Comparison of ENCODE assay signal across 19 cellular contexts in the genomic region with DNA sequence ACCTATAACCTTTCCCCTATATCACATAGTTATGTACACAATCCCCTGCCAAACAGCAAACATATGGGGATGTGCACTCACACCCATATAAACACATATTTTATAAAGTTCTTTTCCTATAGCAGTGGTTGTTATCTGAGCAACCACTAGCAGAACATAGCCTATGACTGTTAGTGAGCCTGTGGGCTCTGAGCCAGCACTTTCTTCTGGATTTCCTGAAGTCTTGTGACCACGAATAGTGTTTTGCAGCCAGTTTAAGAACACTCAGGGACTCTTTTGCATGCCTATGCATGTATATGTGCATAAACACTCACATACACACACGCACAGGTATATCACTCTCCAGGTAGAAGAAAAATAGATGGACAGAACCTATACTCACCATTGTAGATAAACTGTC. TPM values are rescaled to one million over a fixed set of nuclear protein-coding genes. Genes with fewer than 3 reads are reported as not detected.
A peak's percentile ranks its signal among the peaks of the same experiment; 100 is the strongest.
DNase-seq lines count a peak whose midpoint lies in the region; ATAC-seq and TF ChIP-seq lines count a peak whose summit lies in the region.
"Had no signal": no experiment of that assay in that cellular context is flagged by ENCODE, and none has a peak within 500 bp of the region (broad histone marks: within the 10 kb centered on the region; RNA-seq: fewer than 3 reads in every experiment).

No MANE protein-coding gene starts in this region.

- H3K4me3 ChIP-seq in fibroblast of pulmonary artery (replicated peaks; ENCODE audit: low read depth, low read length): no peak overlapping the region
- no peak overlapping the region for H3K4me3 ChIP-seq in SK-N-SH (ENCODE audit: low read depth in 2 of 2, low read length in 1 of 2)
- H3K4me3 ChIP-seq: psoas muscle had no signal

- peaks cover 37% of the 10 kb centered on the region; the same call in 1 of the 2 replicates for H3K27me3 ChIP-seq in SK-N-SH (ENCODE audit: insufficient read depth)

- H3K27ac Mint-ChIP-seq in stimulated activated naive CD8-positive, alpha-beta T cell treated with anti-CD3 and anti-CD28 coated beads, Interleukin-15, Interleukin-2, amounts not matched to agents 100 ng/mL and 50 ng/mL, for 24 hours: peak overlapping the region; percentile 47
- H3K27ac Mint-ChIP-seq in activated T-cell treated with anti-CD3 and anti-CD28 coated beads, Interleukin-2, amount 50 U/mL, for 72 hours: peak overlapping the region; percentile 88
- H3K27ac Mint-ChIP-seq: activated B cell treated with CpG ODN at 0.5 μM for 24 hours; dendritic cell treated with granulocyte-macrophage colony-stimulating factor and Interleukin-4, amounts not matched to agents 40 ng/mL and 50 ng/mL, for 4 days had no signal

- ATAC-seq in stimulated activated naive CD8-positive, alpha-beta T cell treated with anti-CD3 and anti-CD28 coated beads, Interleukin-15, Interleukin-2, amounts not matched to agents 100 U/mL and 50 U/mL, for 24 hours: no peak
- ATAC-seq in activated T-cell treated with anti-CD3 and anti-CD28 coated beads, Interleukin-2, amount 50 U/mL, for 72 hours (replicated peaks in 1 of 2): peak in 1 of 2 donors; percentile 43
- no peak for ATAC-seq in HG02852 (IDR thresholded peaks at IDR 0.05; ENCODE audit: unreplicated experiment)
- no peak for ATAC-seq in left cardiac atrium
- ATAC-seq in HG02973 (IDR thresholded peaks at IDR 0.05; ENCODE audit: unreplicated experiment): no peak
- ATAC-seq: psoas muscle had no signal

- TF ChIP-seq EP300 in SK-N-SH (IDR thresholded peaks at IDR 0.05; ENCODE audit: borderline replicate concordance in 1 of 2, low read depth in 1 of 2, low read length in 1 of 2): no peak

- TF ChIP-seq CTCF in fibroblast of pulmonary artery (IDR thresholded peaks at IDR 0.05; ENCODE audit: low read length, missing control alignments) (no peak), SK-N-SH (IDR thresholded peaks at IDR 0.05) (no peak)

- H3K9me3 ChIP-seq in SK-N-SH: no peaks in the 10 kb centered on the region
- H3K9me3 ChIP-seq: psoas muscle had no signal

- no peak overlapping the region for H3K9ac ChIP-seq in SK-N-SH

- DNase-seq in stimulated activated naive CD8-positive, alpha-beta T cell treated with anti-CD3 and anti-CD28 coated beads, Interleukin-15, Interleukin-2, amounts not matched to agents 100 U/mL and 50 U/mL, for 24 hours: no peak
- DNase-seq in activated T-cell treated with anti-CD3 and anti-CD28 coated beads, Interleukin-2, amount 50 U/mL, for 72 hours: no peak
- DNase-seq in fibroblast of pulmonary artery (ENCODE audit: low read depth) (peak; percentile 21), left cardiac atrium (no peak), SK-N-SH (no peak)
- DNase-seq: activated B cell treated with CpG ODN at 0.5 μM for 24 hours; EL; foreskin fibroblast; Karpas-422; NCI-H1930; NCI-H82; psoas muscle; SHP77 treated with DMSO at 0.1 percent for 48 hours; stimulated activated CD4-positive, alpha-beta T cell treated with anti-CD3 and anti-CD28 coated beads, Interleukin-1b, Interleukin-23, amount 100 ng/mL, for 48 hours had no signal

- no peak overlapping the region for H3K27ac ChIP-seq in SK-N-SH (ENCODE audit: low read depth in 2 of 2, low read length in 1 of 2)
- H3K27ac ChIP-seq: psoas muscle had no signal

- H3F3A ChIP-seq in SK-N-SH (replicated peaks; ENCODE audit: insufficient read depth): no peaks in the 10 kb centered on the region

- peaks cover 83% of the 10 kb centered on the region for H3K36me3 Mint-ChIP-seq in stimulated activated naive CD8-positive, alpha-beta T cell treated with anti-CD3 and anti-CD28 coated beads, Interleukin-15, Interleukin-2, amounts not matched to agents 100 ng/mL and 50 ng/mL, for 24 hours (ENCODE audit: low read depth)
- peaks cover 9 to 59% of the 10 kb centered on the region in 2 donors for H3K36me3 Mint-ChIP-seq in activated T-cell treated with anti-CD3 and anti-CD28 coated beads, Interleukin-2, amount 50 U/mL, for 72 hours (ENCODE audit: insufficient read depth in 2 of 2)

- no peak overlapping the region for H2AFZ ChIP-seq in SK-N-SH (ENCODE audit: low read depth)

- no peaks in the 10 kb centered on the region for H4K20me1 ChIP-seq in SK-N-SH (ENCODE audit: insufficient read depth)

- peaks cover 60% of the 10 kb centered on the region for H3K4me1 Mint-ChIP-seq in stimulated activated naive CD8-positive, alpha-beta T cell treated with anti-CD3 and anti-CD28 coated beads, Interleukin-15, Interleukin-2, amounts not matched to agents 100 ng/mL and 50 ng/mL, for 24 hours (ENCODE audit: low read depth)
- peaks cover 61% of the 10 kb centered on the region for H3K4me1 Mint-ChIP-seq in activated T-cell treated with anti-CD3 and anti-CD28 coated beads, Interleukin-2, amount 50 U/mL, for 72 hours (ENCODE audit: low read depth)
- H3K4me1 Mint-ChIP-seq: activated B cell treated with CpG ODN at 0.5 μM for 24 hours had no signal

- no peaks in the 10 kb centered on the region for H3K79me2 ChIP-seq in SK-N-SH (ENCODE audit: insufficient read depth)

- POLR2A ChIA-PET in SK-N-SH (lab: Yijun Ruan, JAX): no interaction called here

- 3% methylated on average over 2 of the region's 2 CpGs for WGBS in SK-N-SH (ENCODE audit: low lambda C conversion rate)

- H3K9me2 ChIP-seq in SK-N-SH: no peaks in the 10 kb centered on the region

- no peak for TF ChIP-seq RAD21 in SK-N-SH (IDR thresholded peaks at IDR 0.05; ENCODE audit: low read length)

- H3K9me3 Mint-ChIP-seq in stimulated activated naive CD8-positive, alpha-beta T cell treated with anti-CD3 and anti-CD28 coated beads, Interleukin-15, Interleukin-2, amounts not matched to agents 100 ng/mL and 50 ng/mL, for 24 hours: no peaks in the 10 kb centered on the region
- H3K9me3 Mint-ChIP-seq in activated T-cell treated with anti-CD3 and anti-CD28 coated beads, Interleukin-2, amount 50 U/mL, for 72 hours: no peaks in the 10 kb centered on the region
- H3K9me3 Mint-ChIP-seq: activated B cell treated with CpG ODN at 0.5 μM for 24 hours; dendritic cell treated with granulocyte-macrophage colony-stimulating factor and Interleukin-4, amounts not matched to agents 40 ng/mL and 50 ng/mL, for 4 days had no signal

- H3K27me3 Mint-ChIP-seq in stimulated activated naive CD8-positive, alpha-beta T cell treated with anti-CD3 and anti-CD28 coated beads, Interleukin-15, Interleukin-2, amounts not matched to agents 100 ng/mL and 50 ng/mL, for 24 hours: no peaks in the 10 kb centered on the region
- no peaks in the 10 kb centered on the region for H3K27me3 Mint-ChIP-seq in activated T-cell treated with anti-CD3 and anti-CD28 coated beads, Interleukin-2, amount 50 U/mL, for 72 hours (ENCODE audit: low read depth)
- H3K27me3 Mint-ChIP-seq: activated B cell treated with CpG ODN at 0.5 μM for 24 hours; dendritic cell treated with granulocyte-macrophage colony-stimulating factor and Interleukin-4, amounts not matched to agents 40 ng/mL and 50 ng/mL, for 4 days had no signal

- CTCF ChIA-PET in SK-N-SH (lab: Yijun Ruan, JAX): interaction anchor here (1.9 kb wide), 1 partner anchor 218 kb away, joined by 4 read pairs; no protein-coding TSS in a partner anchor

- no peaks in the 10 kb centered on the region for H3K4me1 ChIP-seq in SK-N-SH (ENCODE audit: control insufficient read depth in 1 of 2, insufficient read depth in 2 of 2, low read depth in 1 of 2, low read length in 1 of 2)
- H3K4me1 ChIP-seq: psoas muscle had no signal

- no peaks in the 10 kb centered on the region for H3K36me3 ChIP-seq in SK-N-SH (replicated peaks in 1 of 2; ENCODE audit: control insufficient read depth in 1 of 2, insufficient read depth in 2 of 2, low read length in 1 of 2)

- intact Hi-C loops in left cardiac atrium (cut with DNase I): no loop called here

- H3K4me2 ChIP-seq in SK-N-SH: no peak overlapping the region

- no peak overlapping the region for H3K4me3 Mint-ChIP-seq in stimulated activated naive CD8-positive, alpha-beta T cell treated with anti-CD3 and anti-CD28 coated beads, Interleukin-15, Interleukin-2, amounts not matched to agents 100 ng/mL and 50 ng/mL, for 24 hours
- H3K4me3 Mint-ChIP-seq in activated T-cell treated with anti-CD3 and anti-CD28 coated beads, Interleukin-2, amount 50 U/mL, for 72 hours: no peak overlapping the region
- H3K4me3 Mint-ChIP-seq: activated B cell treated with CpG ODN at 0.5 μM for 24 hours; dendritic cell treated with granulocyte-macrophage colony-stimulating factor and Interleukin-4, amounts not matched to agents 40 ng/mL and 50 ng/mL, for 4 days had no signal

TF ChIP-seq in SK-N-SH, 30 proteins besides CTCF, POLR2A, EP300 and RAD21 (continues in another document):
- no peak for TF ChIP-seq IRF3 (IDR thresholded peaks at IDR 0.05; ENCODE audit: low read depth, low read length)

RNA-seq across cellular contexts. Expression of gene TESPA1, which starts 17.1 kb away (rescaled TPM):
- 10 to 100 TPM; 86.5 to 95.5 TPM for total RNA-seq in activated T-cell treated with anti-CD3 and anti-CD28 coated beads, Interleukin-2, amount 50 U/mL, for 72 hours
- under 1 TPM; 0.47 to 0.74 TPM for total RNA-seq in left cardiac atrium
- not detected in 2 replicates for polyA plus RNA-seq in SK-N-SH (2012; rRNA removed)
- not detected in 2 replicates for polyA plus RNA-seq in SK-N-SH (2012; cell fraction: cytosol; rRNA removed)
- polyA plus RNA-seq in SK-N-SH (2012; cell fraction: nucleus; rRNA removed): not detected in 2 replicates

RNA-seq across cellular contexts. Expression of gene NEUROD4, which starts 52.3 kb away (rescaled TPM):
- not detected for total RNA-seq in activated T-cell treated with anti-CD3 and anti-CD28 coated beads, Interleukin-2, amount 50 U/mL, for 72 hours
- total RNA-seq in left cardiac atrium: not detected
- not detected in 2 replicates for polyA plus RNA-seq in SK-N-SH (2012; rRNA removed)
- polyA plus RNA-seq in SK-N-SH (2012; cell fraction: cytosol; rRNA removed): not detected in 2 replicates
- not detected in 2 replicates for polyA plus RNA-seq in SK-N-SH (2012; cell fraction: nucleus; rRNA removed)
- total RNA-seq: activated B cell treated with CpG ODN at 0.5 μM for 24 hours, mucosa of gallbladder, psoas muscle had no signal
- polyA plus RNA-seq: psoas muscle had no signal

Comparison
In these comparisons a context has a peak if more than half of its experiments do, and no peak if none do; other contexts are left out.
1. RNA of gene TESPA1, which starts 17.1 kb away (total RNA-seq): 86.5 to 95.5 TPM in activated T-cell treated with anti-CD3 and anti-CD28 coated beads, Interleukin-2, amount 50 U/mL, for 72 hours; 0.47 to 0.74 TPM in left cardiac atrium; every median in the first group is over 10 times any median in the second.